Comparison of ENCODE assay signal across 20 cellular contexts in the genomic region with DNA sequence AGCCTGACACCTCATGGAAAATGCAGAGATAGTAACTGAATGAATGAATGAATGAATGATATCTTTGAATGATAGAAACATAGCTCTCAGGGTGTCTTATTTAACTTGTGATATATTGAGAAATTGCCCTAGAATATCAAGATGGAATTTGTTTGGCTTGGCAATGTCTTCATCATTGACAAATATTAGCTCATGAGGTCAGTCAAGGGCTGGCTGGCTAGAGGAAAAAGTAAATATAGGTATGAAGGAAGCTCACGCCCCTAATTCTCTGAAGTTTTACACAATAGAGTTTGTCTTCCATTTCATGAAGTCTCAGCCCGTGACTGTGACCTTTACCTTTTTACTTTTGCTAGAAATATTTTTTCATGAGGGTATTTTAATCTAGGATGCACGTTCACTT.
A peak's percentile ranks its signal among the peaks of the same experiment; 100 is the strongest.
DNase-seq lines count a peak whose midpoint lies in the region; ATAC-seq and TF ChIP-seq lines count a peak whose summit lies in the region.
"Had no signal": no experiment of that assay in that cellular context is flagged by ENCODE, and none has a peak within 500 bp of the region (broad histone marks: within the 10 kb centered on the region; RNA-seq: fewer than 3 reads in every experiment).

No MANE protein-coding gene starts in this region.

- WGBS in lung, 2 donors: 55 to 70% methylated on average over 3 of the region's 3 CpGs

- ATAC-seq in left colon (peak; percentile 80), lung (ENCODE audit: insufficient read depth, low FRiP score) (peak; percentile 34)
- ATAC-seq: Right ventricle myocardium inferior had no signal

- H3K36me3 ChIP-seq in lung (ENCODE audit: control insufficient read depth in 2 of 2, insufficient read depth in 2 of 2, low read length in 2 of 2): no peaks in the 10 kb centered on the region

- no peaks in the 10 kb centered on the region for H3K4me1 ChIP-seq in lung (ENCODE audit: control insufficient read depth in 2 of 2, insufficient read depth in 2 of 2, low read length in 2 of 2)

- intact Hi-C loops in left colon (cut with DNase I, micrococcal nuclease): no loop called here

- DNase-seq in NCI-H2029 treated with DMSO at 0.1 percent for 48 hours (lab: John Stamatoyannopoulos, UW): peak; percentile 16
- DNase-seq in left colon: no peak
- DNase-seq in lung (ENCODE audit: low spot score): no peak
- DNase-seq in NCI-H345 treated with DMSO at 0.1 percent for 48 hours (lab: John Stamatoyannopoulos, UW; ENCODE audit: unreplicated experiment): no peak
- DNase-seq in activated naive CD4-positive, alpha-beta T cell treated with anti-CD3 and anti-CD28 coated beads, Interleukin-2, amount 50 U/mL, for 16 hours: no peak
- DNase-seq in effector CD4-positive, alpha-beta T cell: no peak
- no peak for DNase-seq in COLO829 (ENCODE audit: low spot score)
- DNase-seq: DMS79 treated with DMSO at 0.1 percent for 48 hours, GM23248, H9, HFFc6, KBM-7, NCI-H1105, NCI-H146, NCI-H2081 treated with DMSO at 0.1 percent for 48 hours, NCI-H2171 treated with DMSO at 0.1 percent for 48 hours, NCI-H446, OCI-M1 had no signal

- H3K4me3 ChIP-seq in lung: no peak overlapping the region
- H3K4me3 ChIP-seq: GM23248 had no signal

- H3K27ac ChIP-seq in C4-2B (peak overlapping the region; percentile 72; the same call in 1 of the 2 replicates), lung (ENCODE audit: low read depth in 1 of 2, low read length in 1 of 2) (no peak overlapping the region)
- H3K27ac ChIP-seq: GM23248 had no signal

- peaks cover 0 to 2% of the 10 kb centered on the region in 2 donors for H3K9me3 ChIP-seq in lung (ENCODE audit: control insufficient read depth in 2 of 2, insufficient read depth in 1 of 2, low read length in 1 of 2)

- no peaks in the 10 kb centered on the region for H3K27me3 ChIP-seq in lung (ENCODE audit: control insufficient read depth, insufficient read depth)

- TF ChIP-seq CTCF in C4-2B (conservative IDR thresholded peaks at IDR 0.05) (no peak), lung (IDR thresholded peaks at IDR 0.05; ENCODE audit: control extremely low read depth, extremely low read depth) (no peak)
